7 cellular contexts compared by ENCODE assay signal in the genomic region with DNA sequence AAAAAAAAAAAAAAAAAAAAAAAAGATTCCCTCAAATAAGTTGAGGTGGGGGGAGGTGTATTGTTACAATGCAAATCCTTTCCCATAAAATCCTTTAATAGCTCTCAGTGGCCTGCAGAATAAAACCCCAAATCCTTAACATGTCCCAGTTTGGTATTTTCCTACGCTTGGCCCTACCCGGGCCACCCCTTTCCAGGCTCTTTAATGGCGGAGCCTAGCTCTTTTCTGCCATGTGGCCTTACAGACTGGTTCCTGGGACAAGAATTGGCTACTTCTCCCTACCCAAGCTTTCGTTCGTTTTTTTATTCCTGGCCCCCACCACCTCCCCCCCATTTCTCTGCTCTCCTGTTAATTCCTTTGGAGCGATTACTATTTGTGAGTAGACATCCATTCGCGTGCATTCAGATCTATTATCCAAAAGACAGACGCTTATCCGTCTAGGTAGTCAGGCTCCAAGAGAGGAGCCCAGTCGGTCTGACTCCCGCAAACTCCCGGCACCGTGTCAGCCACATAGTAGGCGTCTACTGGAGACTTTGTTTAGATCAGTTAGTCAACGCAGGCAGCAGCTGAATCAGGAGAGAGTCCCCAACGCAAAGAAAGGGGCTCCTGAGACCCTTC. TPM values are rescaled to one million over a fixed set of nuclear protein-coding genes. Genes with fewer than 3 reads are reported as not detected.
DNase-seq lines count a peak whose midpoint lies in the region; ATAC-seq lines count a peak whose summit lies in the region.

No MANE protein-coding gene starts in this region.

- ATAC-seq in stimulated activated effector memory CD8-positive, alpha-beta T cell treated with anti-CD3 and anti-CD28 coated beads, Interleukin-12 subunit alpha, Interleukin-12 subunit beta, amount 100 ng/mL, for 72 hours, result no peak
- ATAC-seq in HG03520 (IDR thresholded peaks at IDR 0.05; ENCODE audit: unreplicated experiment), result no peak

- H3K9ac ChIP-seq in HUES48 (ENCODE audit: low read depth, low read length), result peak overlapping the region; percentile 68
- H3K9ac ChIP-seq in iPS-15b (ENCODE audit: low read depth, low read length), result peak overlapping the region; percentile 81

- intact Hi-C loops in activated T-helper 1 cell treated with anti-CD3 and anti-CD28 coated beads, Interleukin-12 subunit alpha, Interleukin-12 subunit beta, Interleukin-2, Interleukin-4 antibody, amounts not matched to agents 30 ng/mL and 10 ng/mL and 1 ng/mL, durations not matched to agents 14 hours and 24 hours and 36 hours (cut with micrococcal nuclease), result loop anchor here (1.0 to 10.0 kb wide), 2 partner anchors 52 to 473 kb away; partner anchors contain the start of genes PRMT7, PSKH1 and SLC7A6OS

- H3K27ac Mint-ChIP-seq in activated T-helper 1 cell treated with anti-CD3 and anti-CD28 coated beads, Interleukin-12 subunit alpha, Interleukin-12 subunit beta, Interleukin-2, Interleukin-4 antibody, amounts not matched to agents 30 ng/mL and 10 ng/mL and 1 ng/mL, durations not matched to agents 14 hours and 24 hours and 36 hours, result peak overlapping the region; percentile 96
- peak overlapping the region; percentile 92 for H3K27ac Mint-ChIP-seq in stimulated activated effector memory CD8-positive, alpha-beta T cell treated with anti-CD3 and anti-CD28 coated beads, Interleukin-12 subunit alpha, Interleukin-12 subunit beta, amount 100 ng/mL, for 72 hours

- H3K36me3 Mint-ChIP-seq in activated T-helper 1 cell treated with anti-CD3 and anti-CD28 coated beads, Interleukin-12 subunit alpha, Interleukin-12 subunit beta, Interleukin-2, Interleukin-4 antibody, amounts not matched to agents 30 ng/mL and 10 ng/mL and 1 ng/mL, durations not matched to agents 14 hours and 24 hours and 36 hours (ENCODE audit: low read depth), result no peaks in the 10 kb centered on the region
- peaks cover 29% of the 10 kb centered on the region for H3K36me3 Mint-ChIP-seq in stimulated activated effector memory CD8-positive, alpha-beta T cell treated with anti-CD3 and anti-CD28 coated beads, Interleukin-12 subunit alpha, Interleukin-12 subunit beta, amount 100 ng/mL, for 72 hours

- H3K4me3 ChIP-seq in HUES48 (ENCODE audit: low read depth, low read length) (peak overlapping the region; percentile 84; the same call in 1 of the 2 replicates), iPS-15b (ENCODE audit: low read depth, low read length) (peak overlapping the region; percentile 52)

- H3K9me3 ChIP-seq in HUES48 (ENCODE audit: control insufficient read depth, insufficient read depth, low read length), result no peaks in the 10 kb centered on the region
- H3K9me3 ChIP-seq in iPS-15b (ENCODE audit: control insufficient read depth, insufficient read depth, low read length), result no peaks in the 10 kb centered on the region

- H3K9me3 Mint-ChIP-seq in activated T-helper 1 cell treated with anti-CD3 and anti-CD28 coated beads, Interleukin-12 subunit alpha, Interleukin-12 subunit beta, Interleukin-2, Interleukin-4 antibody, amounts not matched to agents 30 ng/mL and 10 ng/mL and 1 ng/mL, durations not matched to agents 14 hours and 24 hours and 36 hours, result no peaks in the 10 kb centered on the region
- H3K9me3 Mint-ChIP-seq in stimulated activated effector memory CD8-positive, alpha-beta T cell treated with anti-CD3 and anti-CD28 coated beads, Interleukin-12 subunit alpha, Interleukin-12 subunit beta, amount 100 ng/mL, for 72 hours, result no peaks in the 10 kb centered on the region

- peaks cover 5% of the 10 kb centered on the region for H3K27me3 Mint-ChIP-seq in activated T-helper 1 cell treated with anti-CD3 and anti-CD28 coated beads, Interleukin-12 subunit alpha, Interleukin-12 subunit beta, Interleukin-2, Interleukin-4 antibody, amounts not matched to agents 30 ng/mL and 10 ng/mL and 1 ng/mL, durations not matched to agents 14 hours and 24 hours and 36 hours (ENCODE audit: insufficient read depth)

- H3K36me3 ChIP-seq in HUES48 (ENCODE audit: control insufficient read depth, insufficient read depth, low read length), result peaks cover 8% of the 10 kb centered on the region; the same call in 1 of the 2 replicates
- H3K36me3 ChIP-seq in iPS-15b (ENCODE audit: control insufficient read depth, insufficient read depth, low read length), result no peaks in the 10 kb centered on the region

- H3K4me3 Mint-ChIP-seq in activated T-helper 1 cell treated with anti-CD3 and anti-CD28 coated beads, Interleukin-12 subunit alpha, Interleukin-12 subunit beta, Interleukin-2, Interleukin-4 antibody, amounts not matched to agents 30 ng/mL and 10 ng/mL and 1 ng/mL, durations not matched to agents 14 hours and 24 hours and 36 hours, result peak overlapping the region; percentile 93
- H3K4me3 Mint-ChIP-seq in stimulated activated effector memory CD8-positive, alpha-beta T cell treated with anti-CD3 and anti-CD28 coated beads, Interleukin-12 subunit alpha, Interleukin-12 subunit beta, amount 100 ng/mL, for 72 hours, result peak overlapping the region; percentile 98

- peaks cover 29% of the 10 kb centered on the region for H3K4me1 ChIP-seq in HUES48 (ENCODE audit: control insufficient read depth, insufficient read depth, low read length)
- peaks cover 25% of the 10 kb centered on the region for H3K4me1 ChIP-seq in iPS-15b (ENCODE audit: control insufficient read depth, insufficient read depth, low read length)

- H3K27me3 ChIP-seq in HUES48 (ENCODE audit: control insufficient read depth, insufficient read depth, low read length) (no peaks in the 10 kb centered on the region), iPS-15b (ENCODE audit: control insufficient read depth, insufficient read depth, low read length) (no peaks in the 10 kb centered on the region)

- H3K27ac ChIP-seq in HUES48 (ENCODE audit: low read depth, low read length), result peak overlapping the region; percentile 96

- H3K4me1 Mint-ChIP-seq in activated T-helper 1 cell treated with anti-CD3 and anti-CD28 coated beads, Interleukin-12 subunit alpha, Interleukin-12 subunit beta, Interleukin-2, Interleukin-4 antibody, amounts not matched to agents 30 ng/mL and 10 ng/mL and 1 ng/mL, durations not matched to agents 14 hours and 24 hours and 36 hours (ENCODE audit: low read depth), result peaks cover 33% of the 10 kb centered on the region
- H3K4me1 Mint-ChIP-seq in stimulated activated effector memory CD8-positive, alpha-beta T cell treated with anti-CD3 and anti-CD28 coated beads, Interleukin-12 subunit alpha, Interleukin-12 subunit beta, amount 100 ng/mL, for 72 hours, result peaks cover 34% of the 10 kb centered on the region

- no peak for DNase-seq in activated T-helper 1 cell treated with anti-CD3 and anti-CD28 coated beads, Interleukin-12 subunit alpha, Interleukin-12 subunit beta, Interleukin-2, Interleukin-4 antibody, amounts not matched to agents 30 ng/mL and 10 ng/mL and 1 ng/mL, durations not matched to agents 14 hours and 24 hours and 36 hours (ENCODE audit: low spot score)
- no peak for DNase-seq in stimulated activated effector memory CD8-positive, alpha-beta T cell treated with anti-CD3 and anti-CD28 coated beads, Interleukin-12 subunit alpha, Interleukin-12 subunit beta, amount 100 ng/mL, for 72 hours (ENCODE audit: low spot score in 2 of 2)
- no peak for DNase-seq in NCI-H1048 (lab: John Stamatoyannopoulos, UW)
- no peak for DNase-seq in C1 segment of cervical spinal cord (lab: John Stamatoyannopoulos, UW)

RNA-seq across cellular contexts. Expression of gene THAP11, which starts 0.8 kb away (rescaled TPM):
- 43.0 and 49.5 TPM in 2 replicates for total RNA-seq in activated T-helper 1 cell treated with anti-CD3 and anti-CD28 coated beads, Interleukin-12 subunit alpha, Interleukin-12 subunit beta, Interleukin-2, Interleukin-4 antibody, amounts not matched to agents 30 ng/mL and 10 ng/mL and 1 ng/mL, durations not matched to agents 14 hours and 24 hours and 36 hours

RNA-seq across cellular contexts. Expression of gene NUTF2, which starts 5.4 kb away (rescaled TPM):
- 183 and 186 TPM in 2 replicates for total RNA-seq in activated T-helper 1 cell treated with anti-CD3 and anti-CD28 coated beads, Interleukin-12 subunit alpha, Interleukin-12 subunit beta, Interleukin-2, Interleukin-4 antibody, amounts not matched to agents 30 ng/mL and 10 ng/mL and 1 ng/mL, durations not matched to agents 14 hours and 24 hours and 36 hours

RNA-seq across cellular contexts. Expression of gene CENPT, which starts 6.2 kb away (rescaled TPM):
- 41.6 and 45.0 TPM in 2 replicates for total RNA-seq in activated T-helper 1 cell treated with anti-CD3 and anti-CD28 coated beads, Interleukin-12 subunit alpha, Interleukin-12 subunit beta, Interleukin-2, Interleukin-4 antibody, amounts not matched to agents 30 ng/mL and 10 ng/mL and 1 ng/mL, durations not matched to agents 14 hours and 24 hours and 36 hours

RNA-seq across cellular contexts. Expression of gene EDC4, which starts 31.5 kb away (rescaled TPM):
- total RNA-seq in activated T-helper 1 cell treated with anti-CD3 and anti-CD28 coated beads, Interleukin-12 subunit alpha, Interleukin-12 subunit beta, Interleukin-2, Interleukin-4 antibody, amounts not matched to agents 30 ng/mL and 10 ng/mL and 1 ng/mL, durations not matched to agents 14 hours and 24 hours and 36 hours, result 115 and 128 TPM in 2 replicates

RNA-seq across cellular contexts. Expression of gene TSNAXIP1, which starts 34.6 kb away (rescaled TPM):
- 0.52 and 0.83 TPM in 2 replicates for total RNA-seq in activated T-helper 1 cell treated with anti-CD3 and anti-CD28 coated beads, Interleukin-12 subunit alpha, Interleukin-12 subunit beta, Interleukin-2, Interleukin-4 antibody, amounts not matched to agents 30 ng/mL and 10 ng/mL and 1 ng/mL, durations not matched to agents 14 hours and 24 hours and 36 hours
